ENCODE assay signal across 2 cellular contexts in genomic region chr9:35835216-35835604, GRCh38.
TF ChIP-seq lines count a peak whose summit lies in the region.

No MANE protein-coding gene starts in this region.

TF ChIP-seq in HEK293T, 16 proteins besides CTCF, POLR2A, EP300 and RAD21:
- TF ChIP-seq PKNOX1 (IDR thresholded peaks at IDR 0.05) (no peak), FOXA1 (IDR thresholded peaks at IDR 0.05) (no peak)

TF ChIP-seq in K562, 482 proteins besides CTCF, POLR2A, EP300 and RAD21:
- TF ChIP-seq PRMT5 (CRISPR knock-in tag; IDR thresholded peaks at IDR 0.05) (no peak), ZNF175 (CRISPR knock-in tag; IDR thresholded peaks at IDR 0.05; ENCODE audit: low read depth) (0 out of 2 replicates have a peak, but pooled peaks have one; percentile 8)
- TF ChIP-seq, protein P1, sequence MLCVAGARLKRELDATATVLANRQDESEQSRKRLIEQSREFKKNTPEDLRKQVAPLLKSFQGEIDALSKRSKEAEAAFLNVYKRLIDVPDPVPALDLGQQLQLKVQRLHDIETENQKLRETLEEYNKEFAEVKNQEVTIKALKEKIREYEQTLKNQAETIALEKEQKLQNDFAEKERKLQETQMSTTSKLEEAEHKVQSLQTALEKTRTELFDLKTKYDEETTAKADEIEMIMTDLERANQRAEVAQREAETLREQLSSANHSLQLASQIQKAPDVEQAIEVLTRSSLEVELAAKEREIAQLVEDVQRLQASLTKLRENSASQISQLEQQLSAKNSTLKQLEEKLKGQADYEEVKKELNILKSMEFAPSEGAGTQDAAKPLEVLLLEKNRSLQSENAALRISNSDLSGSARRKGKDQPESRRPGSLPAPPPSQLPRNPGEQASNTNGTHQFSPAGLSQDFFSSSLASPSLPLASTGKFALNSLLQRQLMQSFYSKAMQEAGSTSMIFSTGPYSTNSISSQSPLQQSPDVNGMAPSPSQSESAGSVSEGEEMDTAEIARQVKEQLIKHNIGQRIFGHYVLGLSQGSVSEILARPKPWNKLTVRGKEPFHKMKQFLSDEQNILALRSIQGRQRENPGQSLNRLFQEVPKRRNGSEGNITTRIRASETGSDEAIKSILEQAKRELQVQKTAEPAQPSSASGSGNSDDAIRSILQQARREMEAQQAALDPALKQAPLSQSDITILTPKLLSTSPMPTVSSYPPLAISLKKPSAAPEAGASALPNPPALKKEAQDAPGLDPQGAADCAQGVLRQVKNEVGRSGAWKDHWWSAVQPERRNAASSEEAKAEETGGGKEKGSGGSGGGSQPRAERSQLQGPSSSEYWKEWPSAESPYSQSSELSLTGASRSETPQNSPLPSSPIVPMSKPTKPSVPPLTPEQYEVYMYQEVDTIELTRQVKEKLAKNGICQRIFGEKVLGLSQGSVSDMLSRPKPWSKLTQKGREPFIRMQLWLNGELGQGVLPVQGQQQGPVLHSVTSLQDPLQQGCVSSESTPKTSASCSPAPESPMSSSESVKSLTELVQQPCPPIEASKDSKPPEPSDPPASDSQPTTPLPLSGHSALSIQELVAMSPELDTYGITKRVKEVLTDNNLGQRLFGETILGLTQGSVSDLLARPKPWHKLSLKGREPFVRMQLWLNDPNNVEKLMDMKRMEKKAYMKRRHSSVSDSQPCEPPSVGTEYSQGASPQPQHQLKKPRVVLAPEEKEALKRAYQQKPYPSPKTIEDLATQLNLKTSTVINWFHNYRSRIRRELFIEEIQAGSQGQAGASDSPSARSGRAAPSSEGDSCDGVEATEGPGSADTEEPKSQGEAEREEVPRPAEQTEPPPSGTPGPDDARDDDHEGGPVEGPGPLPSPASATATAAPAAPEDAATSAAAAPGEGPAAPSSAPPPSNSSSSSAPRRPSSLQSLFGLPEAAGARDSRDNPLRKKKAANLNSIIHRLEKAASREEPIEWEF (CRISPR knock-in tag; IDR thresholded peaks at IDR 0.05) = no peak
